ENCODE assay signal across 15 cellular contexts in genomic region chr4:76952071-76952470, GRCh38. TPM values are rescaled to one million over a fixed set of nuclear protein-coding genes. Genes with fewer than 3 reads are reported as not detected.
DNase-seq lines count a peak whose midpoint lies in the region; TF ChIP-seq lines count a peak whose summit lies in the region.
"Had no signal": no experiment of that assay in that cellular context is flagged by ENCODE, and none has a peak within 500 bp of the region (broad histone marks: within the 10 kb centered on the region; RNA-seq: fewer than 3 reads in every experiment).

No MANE protein-coding gene starts in this region.

- intact Hi-C loops in MCF 10A (cut with micrococcal nuclease) (loop anchor here (5.0 to 10.0 kb wide), 2 partner anchors 197 to 205 kb away; partner anchors contain the start of gene CCNG2), breast epithelium (cut with DNase I; ENCODE audit: low total_unique reads) (no loop called here)
- intact Hi-C loops in activated CD4-positive, alpha-beta memory T cell treated with anti-CD3 and anti-CD28 coated beads for 36 hours (cut with micrococcal nuclease), result no loop called here

- CTCF ChIA-PET in MCF 10A (lab: Yijun Ruan, JAX), result interaction anchor here (0.6 to 1.0 kb wide), 4 partner anchors 10 to 199 kb away, joined by 3 to 5 read pairs (median 4); no protein-coding TSS in a partner anchor
- CTCF ChIA-PET in activated CD4-positive, alpha-beta memory T cell treated with anti-CD3 and anti-CD28 coated beads for 36 hours (lab: Charles Lee), result interaction anchor here (1.7 kb wide), 1 partner anchor 93 kb away, joined by 3 read pairs; no protein-coding TSS in a partner anchor

- H3K27me3 ChIP-seq in breast epithelium (no peaks in the 10 kb centered on the region), hepatocyte (no peaks in the 10 kb centered on the region)

- no peaks in the 10 kb centered on the region for H3K4me1 ChIP-seq in breast epithelium
- H3K4me1 ChIP-seq in hepatocyte (ENCODE audit: insufficient read depth), result peaks cover 23% of the 10 kb centered on the region

- peak overlapping the region; percentile 81 for H3K4me3 Mint-ChIP-seq in MCF 10A (ENCODE audit: unreplicated experiment)
- peak overlapping the region; percentile 93 for H3K4me3 Mint-ChIP-seq in type B pancreatic cell
- no peak overlapping the region for H3K4me3 Mint-ChIP-seq in activated CD4-positive, alpha-beta memory T cell treated with anti-CD3 and anti-CD28 coated beads for 36 hours

- peaks cover 17% of the 10 kb centered on the region for H4K20me1 ChIP-seq in hepatocyte (ENCODE audit: insufficient read depth, poor library complexity, severe bottlenecking)

- no peaks in the 10 kb centered on the region for H3K9me2 ChIP-seq in hepatocyte (replicated peaks; ENCODE audit: insufficient read depth)

- H2AFZ ChIP-seq in hepatocyte, result no peak overlapping the region

- H3K4me2 ChIP-seq in hepatocyte, result peak overlapping the region; percentile 92

- no peaks in the 10 kb centered on the region for H3K9me3 ChIP-seq in breast epithelium
- H3K9me3 ChIP-seq in SK-N-MC (ENCODE audit: low read depth, low read length), result no peaks in the 10 kb centered on the region
- H3K9me3 ChIP-seq in hepatocyte (ENCODE audit: low read depth), result no peaks in the 10 kb centered on the region
- H3K9me3 ChIP-seq: mucosa of descending colon had no signal

- no peaks in the 10 kb centered on the region for H3K36me3 Mint-ChIP-seq in MCF 10A (ENCODE audit: insufficient read depth, unreplicated experiment)
- peaks cover 9% of the 10 kb centered on the region for H3K36me3 Mint-ChIP-seq in type B pancreatic cell
- H3K36me3 Mint-ChIP-seq in activated CD4-positive, alpha-beta memory T cell treated with anti-CD3 and anti-CD28 coated beads for 36 hours, result peaks cover 3% of the 10 kb centered on the region
- H3K36me3 Mint-ChIP-seq: IgD-negative memory B cell had no signal

- no peaks in the 10 kb centered on the region for H3K27me3 Mint-ChIP-seq in MCF 10A (ENCODE audit: insufficient read depth, unreplicated experiment)
- H3K27me3 Mint-ChIP-seq in type B pancreatic cell, result no peaks in the 10 kb centered on the region
- peaks cover 21% of the 10 kb centered on the region for H3K27me3 Mint-ChIP-seq in activated CD4-positive, alpha-beta memory T cell treated with anti-CD3 and anti-CD28 coated beads for 36 hours
- H3K27me3 Mint-ChIP-seq: IgD-negative memory B cell had no signal

- peak overlapping the region in 1 of 3 donors; percentile 85 for H3K4me3 ChIP-seq in breast epithelium
- peak overlapping the region; percentile 86 for H3K4me3 ChIP-seq in SK-N-MC
- peak overlapping the region; percentile 82 for H3K4me3 ChIP-seq in hepatocyte
- H3K4me3 ChIP-seq: mucosa of descending colon had no signal

- 72% methylated on average over 4 of the region's 4 CpGs for WGBS in hepatocyte (ENCODE audit: low lambda C conversion rate, missing lambda C conversion rate)

- no peaks in the 10 kb centered on the region for H3K36me3 ChIP-seq in breast epithelium
- H3K36me3 ChIP-seq in SK-N-MC (ENCODE audit: insufficient read depth, low read length), result no peaks in the 10 kb centered on the region
- no peaks in the 10 kb centered on the region for H3K36me3 ChIP-seq in hepatocyte (replicated peaks; ENCODE audit: insufficient read depth, low read depth)

- DNase-seq in MCF 10A (ENCODE audit: unreplicated experiment) (no peak), breast epithelium (ENCODE audit: low spot score in 2 of 2) (no peak), SK-N-MC (ENCODE audit: low read depth, low spot score) (no peak), hepatocyte (ENCODE audit: low spot score) (no peak), type B pancreatic cell (ENCODE audit: extremely low spot score, unreplicated experiment) (no peak), EL (no peak)
- no peak for DNase-seq in activated CD4-positive, alpha-beta T cell treated with anti-CD3 and anti-CD28 coated beads, Interleukin-2, amount 50 U/mL, for 1 hour
- no peak for DNase-seq in activated CD4-positive, alpha-beta memory T cell treated with anti-CD3 and anti-CD28 coated beads for 36 hours
- DNase-seq: activated CD8-positive, alpha-beta memory T cell treated with anti-CD3 and anti-CD28 coated beads, Interleukin-2, amount 10 ng/mL, durations not matched to agents 7 days and 5 days; amniotic stem cell; effector CD8-positive, alpha-beta T cell; mucosa of descending colon; NCI-H2029 treated with DMSO at 0.1 percent for 48 hours had no signal

- no peak overlapping the region for H3K27ac Mint-ChIP-seq in MCF 10A (ENCODE audit: low read depth, unreplicated experiment)
- H3K27ac Mint-ChIP-seq in type B pancreatic cell, result no peak overlapping the region
- H3K27ac Mint-ChIP-seq in activated CD4-positive, alpha-beta memory T cell treated with anti-CD3 and anti-CD28 coated beads for 36 hours, result no peak overlapping the region
- H3K27ac Mint-ChIP-seq: activated CD8-positive, alpha-beta memory T cell treated with anti-CD3 and anti-CD28 coated beads, Interleukin-2, amount 10 ng/mL, durations not matched to agents 7 days and 5 days; IgD-negative memory B cell had no signal

- H3K9ac ChIP-seq in SK-N-MC (ENCODE audit: insufficient read length), result no peak overlapping the region

- H3K27ac ChIP-seq in breast epithelium (no peak overlapping the region), SK-N-MC (no peak overlapping the region), hepatocyte (peak overlapping the region; percentile 3)

- H3K4me1 Mint-ChIP-seq in MCF 10A (ENCODE audit: insufficient read depth, unreplicated experiment) (peaks cover 39% of the 10 kb centered on the region), type B pancreatic cell (ENCODE audit: unreplicated experiment) (peaks cover 45% of the 10 kb centered on the region)
- peaks cover 12% of the 10 kb centered on the region for H3K4me1 Mint-ChIP-seq in activated CD4-positive, alpha-beta memory T cell treated with anti-CD3 and anti-CD28 coated beads for 36 hours (ENCODE audit: low read depth)

- POLR2A ChIA-PET in MCF 10A (lab: Yijun Ruan, JAX), result interaction anchor here (0.6 to 6.1 kb wide), 7 partner anchors 11 to 262 kb away, joined by 3 to 36 read pairs (median 4); no protein-coding TSS in a partner anchor
- POLR2A ChIA-PET in activated CD4-positive, alpha-beta memory T cell treated with anti-CD3 and anti-CD28 coated beads for 36 hours (lab: Charles Lee), result no interaction called here

- H3K79me2 ChIP-seq in hepatocyte, result peaks cover 82% of the 10 kb centered on the region

- H3K9me3 Mint-ChIP-seq in MCF 10A (ENCODE audit: unreplicated experiment), result no peaks in the 10 kb centered on the region
- H3K9me3 Mint-ChIP-seq in type B pancreatic cell, result no peaks in the 10 kb centered on the region
- no peaks in the 10 kb centered on the region for H3K9me3 Mint-ChIP-seq in activated CD4-positive, alpha-beta memory T cell treated with anti-CD3 and anti-CD28 coated beads for 36 hours
- H3K9me3 Mint-ChIP-seq: IgD-negative memory B cell had no signal

- no peak for TF ChIP-seq CTCF in MCF 10A (IDR thresholded peaks at IDR 0.05; ENCODE audit: unreplicated experiment)
- TF ChIP-seq CTCF in breast epithelium (IDR thresholded peaks at IDR 0.05), result no peak
- TF ChIP-seq CTCF in hepatocyte (IDR thresholded peaks at IDR 0.05; ENCODE audit: poor library complexity), result no peak
- no peak for TF ChIP-seq CTCF in type B pancreatic cell (conservative IDR thresholded peaks at IDR 0.05)

- no TSS peak for BruUV-seq in MCF 10A (replicated peaks; lab: Mats Ljungman, UMichigan)

- no peak for TF ChIP-seq POLR2A in breast epithelium (IDR thresholded peaks at IDR 0.05)

RNA-seq across cellular contexts. Expression of gene SEPTIN11, which starts 2.5 kb away (rescaled TPM):
- 57.1 and 82.7 TPM in 2 replicates for total RNA-seq in MCF 10A (2022)
- total RNA-seq in breast epithelium, result 100 to 1,000 TPM in 2 of 3 donors, 10 to 100 TPM in 1; 78.6 to 362 (median 329) TPM
- total RNA-seq in hepatocyte, result 140 and 146 TPM in 2 replicates
- polyA plus RNA-seq in hepatocyte, result 68.3 and 74.7 TPM in 2 replicates
- 46.7 and 149 TPM in 2 replicates for total RNA-seq in type B pancreatic cell (ENCODE audit: low replicate concordance)
- 10 to 100 TPM; 28.3 to 33.6 TPM for total RNA-seq in activated CD4-positive, alpha-beta memory T cell treated with anti-CD3 and anti-CD28 coated beads for 36 hours

RNA-seq across cellular contexts. Expression of gene SOWAHB, which starts 54.1 kb away (rescaled TPM):
- 0.12 and 0.58 TPM in 2 replicates for total RNA-seq in MCF 10A (2022)
- 1 to 10 TPM in 2 of 3 donors, not detected in 1; 2.9 to 5.3 TPM for total RNA-seq in breast epithelium
- 16.2 and 18.9 TPM in 2 replicates for total RNA-seq in hepatocyte
- polyA plus RNA-seq in hepatocyte, result 5.7 and 8.7 TPM in 2 replicates
- 4.8 and 8.4 TPM in 2 replicates for total RNA-seq in type B pancreatic cell (ENCODE audit: low replicate concordance)
- total RNA-seq in activated CD4-positive, alpha-beta memory T cell treated with anti-CD3 and anti-CD28 coated beads for 36 hours, result not detected
- total RNA-seq: activated CD8-positive, alpha-beta memory T cell treated with anti-CD3 and anti-CD28 coated beads, Interleukin-2, amount 10 ng/mL, durations not matched to agents 7 days and 5 days; OCI-LY7 had no signal
- polyA plus RNA-seq: IgD-negative memory B cell had no signal
